ENCODE assay signal across 3 cellular contexts in the genomic region with DNA sequence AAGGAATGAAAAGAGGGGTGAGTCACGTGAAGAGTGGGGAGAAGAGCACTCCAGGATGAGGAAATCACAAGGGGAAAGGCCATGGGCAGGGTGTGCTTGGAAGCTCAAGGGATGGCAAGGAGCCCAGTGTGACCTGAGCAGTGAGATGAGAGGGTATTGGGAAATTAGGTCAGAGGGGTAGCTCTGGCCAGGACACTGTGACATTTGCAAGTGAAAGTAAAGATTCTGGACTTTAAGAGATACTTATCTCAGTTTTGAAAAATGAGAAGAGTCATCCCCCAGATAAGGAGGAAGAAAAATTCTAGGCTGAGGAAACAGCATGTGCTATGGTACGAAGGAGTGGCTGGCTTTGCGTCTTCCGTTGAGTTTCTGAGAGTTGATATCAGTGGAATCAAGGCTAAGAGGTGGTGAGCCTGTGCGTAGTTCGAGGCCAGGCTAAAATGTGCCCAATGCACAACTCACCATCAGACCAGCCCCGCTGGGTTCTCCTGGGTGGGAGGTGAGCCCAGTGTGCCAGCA.
TF ChIP-seq lines count a peak whose summit lies in the region.

No MANE protein-coding gene starts in this region.

TF ChIP-seq in K562, 482 proteins besides CTCF, POLR2A, EP300 and RAD21 (continued from another document and continues in another):
- TF ChIP-seq, protein P1, sequence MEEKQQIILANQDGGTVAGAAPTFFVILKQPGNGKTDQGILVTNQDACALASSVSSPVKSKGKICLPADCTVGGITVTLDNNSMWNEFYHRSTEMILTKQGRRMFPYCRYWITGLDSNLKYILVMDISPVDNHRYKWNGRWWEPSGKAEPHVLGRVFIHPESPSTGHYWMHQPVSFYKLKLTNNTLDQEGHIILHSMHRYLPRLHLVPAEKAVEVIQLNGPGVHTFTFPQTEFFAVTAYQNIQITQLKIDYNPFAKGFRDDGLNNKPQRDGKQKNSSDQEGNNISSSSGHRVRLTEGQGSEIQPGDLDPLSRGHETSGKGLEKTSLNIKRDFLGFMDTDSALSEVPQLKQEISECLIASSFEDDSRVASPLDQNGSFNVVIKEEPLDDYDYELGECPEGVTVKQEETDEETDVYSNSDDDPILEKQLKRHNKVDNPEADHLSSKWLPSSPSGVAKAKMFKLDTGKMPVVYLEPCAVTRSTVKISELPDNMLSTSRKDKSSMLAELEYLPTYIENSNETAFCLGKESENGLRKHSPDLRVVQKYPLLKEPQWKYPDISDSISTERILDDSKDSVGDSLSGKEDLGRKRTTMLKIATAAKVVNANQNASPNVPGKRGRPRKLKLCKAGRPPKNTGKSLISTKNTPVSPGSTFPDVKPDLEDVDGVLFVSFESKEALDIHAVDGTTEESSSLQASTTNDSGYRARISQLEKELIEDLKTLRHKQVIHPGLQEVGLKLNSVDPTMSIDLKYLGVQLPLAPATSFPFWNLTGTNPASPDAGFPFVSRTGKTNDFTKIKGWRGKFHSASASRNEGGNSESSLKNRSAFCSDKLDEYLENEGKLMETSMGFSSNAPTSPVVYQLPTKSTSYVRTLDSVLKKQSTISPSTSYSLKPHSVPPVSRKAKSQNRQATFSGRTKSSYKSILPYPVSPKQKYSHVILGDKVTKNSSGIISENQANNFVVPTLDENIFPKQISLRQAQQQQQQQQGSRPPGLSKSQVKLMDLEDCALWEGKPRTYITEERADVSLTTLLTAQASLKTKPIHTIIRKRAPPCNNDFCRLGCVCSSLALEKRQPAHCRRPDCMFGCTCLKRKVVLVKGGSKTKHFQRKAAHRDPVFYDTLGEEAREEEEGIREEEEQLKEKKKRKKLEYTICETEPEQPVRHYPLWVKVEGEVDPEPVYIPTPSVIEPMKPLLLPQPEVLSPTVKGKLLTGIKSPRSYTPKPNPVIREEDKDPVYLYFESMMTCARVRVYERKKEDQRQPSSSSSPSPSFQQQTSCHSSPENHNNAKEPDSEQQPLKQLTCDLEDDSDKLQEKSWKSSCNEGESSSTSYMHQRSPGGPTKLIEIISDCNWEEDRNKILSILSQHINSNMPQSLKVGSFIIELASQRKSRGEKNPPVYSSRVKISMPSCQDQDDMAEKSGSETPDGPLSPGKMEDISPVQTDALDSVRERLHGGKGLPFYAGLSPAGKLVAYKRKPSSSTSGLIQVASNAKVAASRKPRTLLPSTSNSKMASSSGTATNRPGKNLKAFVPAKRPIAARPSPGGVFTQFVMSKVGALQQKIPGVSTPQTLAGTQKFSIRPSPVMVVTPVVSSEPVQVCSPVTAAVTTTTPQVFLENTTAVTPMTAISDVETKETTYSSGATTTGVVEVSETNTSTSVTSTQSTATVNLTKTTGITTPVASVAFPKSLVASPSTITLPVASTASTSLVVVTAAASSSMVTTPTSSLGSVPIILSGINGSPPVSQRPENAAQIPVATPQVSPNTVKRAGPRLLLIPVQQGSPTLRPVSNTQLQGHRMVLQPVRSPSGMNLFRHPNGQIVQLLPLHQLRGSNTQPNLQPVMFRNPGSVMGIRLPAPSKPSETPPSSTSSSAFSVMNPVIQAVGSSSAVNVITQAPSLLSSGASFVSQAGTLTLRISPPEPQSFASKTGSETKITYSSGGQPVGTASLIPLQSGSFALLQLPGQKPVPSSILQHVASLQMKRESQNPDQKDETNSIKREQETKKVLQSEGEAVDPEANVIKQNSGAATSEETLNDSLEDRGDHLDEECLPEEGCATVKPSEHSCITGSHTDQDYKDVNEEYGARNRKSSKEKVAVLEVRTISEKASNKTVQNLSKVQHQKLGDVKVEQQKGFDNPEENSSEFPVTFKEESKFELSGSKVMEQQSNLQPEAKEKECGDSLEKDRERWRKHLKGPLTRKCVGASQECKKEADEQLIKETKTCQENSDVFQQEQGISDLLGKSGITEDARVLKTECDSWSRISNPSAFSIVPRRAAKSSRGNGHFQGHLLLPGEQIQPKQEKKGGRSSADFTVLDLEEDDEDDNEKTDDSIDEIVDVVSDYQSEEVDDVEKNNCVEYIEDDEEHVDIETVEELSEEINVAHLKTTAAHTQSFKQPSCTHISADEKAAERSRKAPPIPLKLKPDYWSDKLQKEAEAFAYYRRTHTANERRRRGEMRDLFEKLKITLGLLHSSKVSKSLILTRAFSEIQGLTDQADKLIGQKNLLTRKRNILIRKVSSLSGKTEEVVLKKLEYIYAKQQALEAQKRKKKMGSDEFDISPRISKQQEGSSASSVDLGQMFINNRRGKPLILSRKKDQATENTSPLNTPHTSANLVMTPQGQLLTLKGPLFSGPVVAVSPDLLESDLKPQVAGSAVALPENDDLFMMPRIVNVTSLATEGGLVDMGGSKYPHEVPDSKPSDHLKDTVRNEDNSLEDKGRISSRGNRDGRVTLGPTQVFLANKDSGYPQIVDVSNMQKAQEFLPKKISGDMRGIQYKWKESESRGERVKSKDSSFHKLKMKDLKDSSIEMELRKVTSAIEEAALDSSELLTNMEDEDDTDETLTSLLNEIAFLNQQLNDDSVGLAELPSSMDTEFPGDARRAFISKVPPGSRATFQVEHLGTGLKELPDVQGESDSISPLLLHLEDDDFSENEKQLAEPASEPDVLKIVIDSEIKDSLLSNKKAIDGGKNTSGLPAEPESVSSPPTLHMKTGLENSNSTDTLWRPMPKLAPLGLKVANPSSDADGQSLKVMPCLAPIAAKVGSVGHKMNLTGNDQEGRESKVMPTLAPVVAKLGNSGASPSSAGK (IDR thresholded peaks at IDR 0.05): peak; percentile 42

TF ChIP-seq in HepG2, 621 proteins besides CTCF, POLR2A, EP300 and RAD21 (continued from another document):
- TF ChIP-seq STAT6 (CRISPR knock-in tag; IDR thresholded peaks at IDR 0.05; ENCODE audit: borderline replicate concordance): no peak
- no peak for TF ChIP-seq TCF12 (IDR thresholded peaks at IDR 0.05)
- TF ChIP-seq TCF12 (CRISPR knock-in tag; IDR thresholded peaks at IDR 0.05): no peak
- no peak for TF ChIP-seq MED13 (CRISPR knock-in tag; IDR thresholded peaks at IDR 0.05)
- no peak for TF ChIP-seq ARNTL (CRISPR knock-in tag; IDR thresholded peaks at IDR 0.05)
- TF ChIP-seq, protein P2, sequence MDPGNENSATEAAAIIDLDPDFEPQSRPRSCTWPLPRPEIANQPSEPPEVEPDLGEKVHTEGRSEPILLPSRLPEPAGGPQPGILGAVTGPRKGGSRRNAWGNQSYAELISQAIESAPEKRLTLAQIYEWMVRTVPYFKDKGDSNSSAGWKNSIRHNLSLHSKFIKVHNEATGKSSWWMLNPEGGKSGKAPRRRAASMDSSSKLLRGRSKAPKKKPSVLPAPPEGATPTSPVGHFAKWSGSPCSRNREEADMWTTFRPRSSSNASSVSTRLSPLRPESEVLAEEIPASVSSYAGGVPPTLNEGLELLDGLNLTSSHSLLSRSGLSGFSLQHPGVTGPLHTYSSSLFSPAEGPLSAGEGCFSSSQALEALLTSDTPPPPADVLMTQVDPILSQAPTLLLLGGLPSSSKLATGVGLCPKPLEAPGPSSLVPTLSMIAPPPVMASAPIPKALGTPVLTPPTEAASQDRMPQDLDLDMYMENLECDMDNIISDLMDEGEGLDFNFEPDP (CRISPR knock-in tag; conservative IDR thresholded peaks at IDR 0.05): no peak
- no peak for TF ChIP-seq ZMYM4 (CRISPR knock-in tag; IDR thresholded peaks at IDR 0.05)
- TF ChIP-seq, protein P3, sequence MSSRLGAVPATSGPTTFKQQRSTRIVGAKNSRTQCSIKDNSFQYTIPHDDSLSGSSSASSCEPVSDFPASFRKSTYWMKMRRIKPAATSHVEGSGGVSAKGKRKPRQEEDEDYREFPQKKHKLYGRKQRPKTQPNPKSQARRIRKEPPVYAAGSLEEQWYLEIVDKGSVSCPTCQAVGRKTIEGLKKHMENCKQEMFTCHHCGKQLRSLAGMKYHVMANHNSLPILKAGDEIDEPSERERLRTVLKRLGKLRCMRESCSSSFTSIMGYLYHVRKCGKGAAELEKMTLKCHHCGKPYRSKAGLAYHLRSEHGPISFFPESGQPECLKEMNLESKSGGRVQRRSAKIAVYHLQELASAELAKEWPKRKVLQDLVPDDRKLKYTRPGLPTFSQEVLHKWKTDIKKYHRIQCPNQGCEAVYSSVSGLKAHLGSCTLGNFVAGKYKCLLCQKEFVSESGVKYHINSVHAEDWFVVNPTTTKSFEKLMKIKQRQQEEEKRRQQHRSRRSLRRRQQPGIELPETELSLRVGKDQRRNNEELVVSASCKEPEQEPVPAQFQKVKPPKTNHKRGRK (CRISPR knock-in tag; IDR thresholded peaks at IDR 0.05): no peak

TF ChIP-seq in SK-N-SH treated with all-trans-retinoic acid at 6 μM for 48 hours, 23 proteins besides CTCF, POLR2A, EP300 and RAD21 (continued from another document):
- no peak for TF ChIP-seq TOX (CRISPR knock-in tag; IDR thresholded peaks at IDR 0.05; ENCODE audit: borderline replicate concordance)
- TF ChIP-seq ISL1 (CRISPR knock-in tag; IDR thresholded peaks at IDR 0.05): no peak
- no peak for TF ChIP-seq GLIS3 (CRISPR knock-in tag; IDR thresholded peaks at IDR 0.05)
- no peak for TF ChIP-seq RARB (CRISPR knock-in tag; IDR thresholded peaks at IDR 0.05)
- TF ChIP-seq ZFP3 (CRISPR knock-in tag; IDR thresholded peaks at IDR 0.05): no peak
- no peak for TF ChIP-seq ESRRG (CRISPR knock-in tag; IDR thresholded peaks at IDR 0.05)
